In genomic region chr18:76972838-76973237, GRCh38 we compare ENCODE assay signal across 22 cellular contexts.
A peak's percentile ranks its signal among the peaks of the same experiment; 100 is the strongest.
DNase-seq lines count a peak whose midpoint lies in the region; ATAC-seq and TF ChIP-seq lines count a peak whose summit lies in the region.
"Had no signal": no experiment of that assay in that cellular context is flagged by ENCODE, and none has a peak within 500 bp of the region (broad histone marks: within the 10 kb centered on the region; RNA-seq: fewer than 3 reads in every experiment).

No MANE protein-coding gene starts in this region.

- CTCF ChIA-PET in SK-N-SH (lab: Yijun Ruan, JAX): no interaction called here

- no peak overlapping the region for H2AFZ ChIP-seq in SK-N-SH (ENCODE audit: low read depth)

- no peak overlapping the region for H3K27ac ChIP-seq in SK-N-SH (ENCODE audit: low read depth in 2 of 2, low read length in 1 of 2)

- ATAC-seq in SK-N-SH treated with all-trans-retinoic acid at 6 μM for 48 hours (no peak), left lobe of liver (peak; percentile 42), GM18519 (IDR thresholded peaks at IDR 0.05; ENCODE audit: low FRiP score, unreplicated experiment) (no peak), GM21381 (IDR thresholded peaks at IDR 0.05; ENCODE audit: unreplicated experiment) (no peak), GM18873 (IDR thresholded peaks at IDR 0.05; ENCODE audit: low FRiP score, unreplicated experiment) (no peak)

- DNase-seq in SK-N-SH: no peak
- DNase-seq in dermis blood vessel endothelial cell: peak; percentile 59
- DNase-seq in left lobe of liver (ENCODE audit: low spot score): no peak
- DNase-seq in nucleus accumbens (lab: John Stamatoyannopoulos, UW): no peak
- DNase-seq: 8988T; BE2C; Calu3; CD4-positive, alpha-beta T cell; DMS53; MV-4-11; NCI-H1417; NCI-H2029; NCI-H2171; NCI-H446; NCI-H69; OCI-M1; RPMI8226 had no signal

- no peaks in the 10 kb centered on the region for H4K20me1 ChIP-seq in SK-N-SH (ENCODE audit: insufficient read depth)

- H3K4me1 ChIP-seq in SK-N-SH (ENCODE audit: control insufficient read depth in 1 of 2, insufficient read depth in 2 of 2, low read depth in 1 of 2, low read length in 1 of 2): peaks cover 0 to 15% of the 10 kb centered on the region in 2 experiments; a peak in 1 of 4 replicates
- H3K4me1 ChIP-seq: BE2C, HAP-1 had no signal

- no peaks in the 10 kb centered on the region for H3K9me3 ChIP-seq in SK-N-SH
- H3K9me3 ChIP-seq: BE2C, HAP-1 had no signal

- H3K79me2 ChIP-seq in SK-N-SH (ENCODE audit: insufficient read depth): no peaks in the 10 kb centered on the region

- no peak for TF ChIP-seq RAD21 in SK-N-SH (IDR thresholded peaks at IDR 0.05; ENCODE audit: low read length)

- peaks cover 13 to 18% of the 10 kb centered on the region in 2 experiments for H3K36me3 ChIP-seq in SK-N-SH (replicated peaks in 1 of 2; ENCODE audit: control insufficient read depth in 1 of 2, insufficient read depth in 2 of 2, low read length in 1 of 2)
- H3K36me3 ChIP-seq: BE2C, HAP-1 had no signal

- POLR2A ChIA-PET in SK-N-SH (lab: Yijun Ruan, JAX): no interaction called here

- no peak for TF ChIP-seq EP300 in SK-N-SH (IDR thresholded peaks at IDR 0.05; ENCODE audit: borderline replicate concordance in 1 of 2, low read depth in 1 of 2, low read length in 1 of 2)

- WGBS in SK-N-SH (ENCODE audit: low lambda C conversion rate): 79% methylated on average over 8 of the region's 8 CpGs

- no peak overlapping the region for H3K4me2 ChIP-seq in SK-N-SH

- H3K27me3 ChIP-seq in SK-N-SH (ENCODE audit: insufficient read depth): no peaks in the 10 kb centered on the region
- H3K27me3 ChIP-seq: BE2C had no signal

- no peak for TF ChIP-seq CTCF in SK-N-SH (IDR thresholded peaks at IDR 0.05)

- no peak overlapping the region for H3K4me3 ChIP-seq in SK-N-SH (ENCODE audit: low read depth in 2 of 2, low read length in 1 of 2)
- H3K4me3 ChIP-seq: HAP-1 had no signal

- H3K9me2 ChIP-seq in SK-N-SH: no peaks in the 10 kb centered on the region

- H3F3A ChIP-seq in SK-N-SH (replicated peaks; ENCODE audit: insufficient read depth): peaks cover 5% of the 10 kb centered on the region

- H3K9ac ChIP-seq in SK-N-SH: no peak overlapping the region

TF ChIP-seq in SK-N-SH treated with all-trans-retinoic acid at 6 μM for 48 hours, 23 proteins besides CTCF, POLR2A, EP300 and RAD21:
- TF ChIP-seq RARB (CRISPR knock-in tag; IDR thresholded peaks at IDR 0.05) (no peak), ISL1 (CRISPR knock-in tag; IDR thresholded peaks at IDR 0.05) (peak; percentile 88), TCF4 (CRISPR knock-in tag; IDR thresholded peaks at IDR 0.05; ENCODE audit: borderline replicate concordance) (no peak), TSHZ2 (CRISPR knock-in tag; IDR thresholded peaks at IDR 0.05) (no peak), TOX (CRISPR knock-in tag; IDR thresholded peaks at IDR 0.05; ENCODE audit: borderline replicate concordance) (no peak), CSDC2 (CRISPR knock-in tag; IDR thresholded peaks at IDR 0.05) (no peak), ARNTL (CRISPR knock-in tag; IDR thresholded peaks at IDR 0.05; ENCODE audit: borderline replicate concordance, low read depth) (no peak), ZNF70 (CRISPR knock-in tag; IDR thresholded peaks at IDR 0.05) (no peak)

TF ChIP-seq in SK-N-SH, 30 proteins besides CTCF, POLR2A, EP300 and RAD21:
- no peak for TF ChIP-seq YY1 (IDR thresholded peaks at IDR 0.05; ENCODE audit: low read depth)
- no peak for TF ChIP-seq FOXJ3 (CRISPR knock-in tag; IDR thresholded peaks at IDR 0.05)
- no peak for TF ChIP-seq IRF3 (IDR thresholded peaks at IDR 0.05; ENCODE audit: low read depth, low read length)
- no peak for TF ChIP-seq RFX5 (IDR thresholded peaks at IDR 0.05; ENCODE audit: low read length)
- TF ChIP-seq USF2 (IDR thresholded peaks at IDR 0.05; ENCODE audit: borderline replicate concordance, low read depth, low read length): no peak
- no peak for TF ChIP-seq NFIC (IDR thresholded peaks at IDR 0.05; ENCODE audit: borderline replicate concordance)
- no peak for TF ChIP-seq USF1 (IDR thresholded peaks at IDR 0.05; ENCODE audit: borderline replicate concordance, low read depth)
- TF ChIP-seq SIN3A (IDR thresholded peaks at IDR 0.05; ENCODE audit: borderline replicate concordance, low read depth, low read length): no peak
- TF ChIP-seq REST (IDR thresholded peaks at IDR 0.05; ENCODE audit: low read depth, low read length): no peak
TF ChIP-seq in SK-N-SH: peak in this region for 0.
